In genomic region chr2:70041666-70042065, GRCh38 we compare ENCODE assay signal across 1 cellular context.
TF ChIP-seq lines count a peak whose summit lies in the region.

No MANE protein-coding gene starts in this region.

TF ChIP-seq in IMR-90, 13 proteins besides CTCF, POLR2A, EP300 and RAD21:
- TF ChIP-seq RCOR1 (IDR thresholded peaks at IDR 0.05; ENCODE audit: insufficient replicate concordance, low read length) (no peak), FOS (IDR thresholded peaks at IDR 0.05; ENCODE audit: low read depth, low read length) (no peak), ELK1 (IDR thresholded peaks at IDR 0.05; ENCODE audit: borderline replicate concordance, low read depth, low read length) (no peak), RFX5 (IDR thresholded peaks at IDR 0.05; ENCODE audit: low read depth, low read length) (no peak), USF2 (IDR thresholded peaks at IDR 0.05; ENCODE audit: low read depth, low read length) (no peak), CHD1 (IDR thresholded peaks at IDR 0.05; ENCODE audit: low read depth, low read length) (no peak), CEBPB (IDR thresholded peaks at IDR 0.05; ENCODE audit: low read depth, low read length) (no peak), MAFK (IDR thresholded peaks at IDR 0.05; ENCODE audit: low read depth, low read length) (no peak), MXI1 (IDR thresholded peaks at IDR 0.05; ENCODE audit: borderline replicate concordance, low read depth, low read length) (no peak), MAZ (IDR thresholded peaks at IDR 0.05; ENCODE audit: borderline replicate concordance, low read depth, low read length) (no peak), NFE2L2 (IDR thresholded peaks at IDR 0.05; ENCODE audit: low read depth, low read length) (no peak), SMC3 (IDR thresholded peaks at IDR 0.05; ENCODE audit: low read depth, low read length) (no peak), BHLHE40 (IDR thresholded peaks at IDR 0.05; ENCODE audit: low read depth, low read length) (no peak)
